Comparison of ENCODE assay signal across 10 cellular contexts in genomic region chr21:40169971-40170370, GRCh38.
"Had no signal": no experiment of that assay in that cellular context is flagged by ENCODE, and none has a peak within 500 bp of the region (broad histone marks: within the 10 kb centered on the region; RNA-seq: fewer than 3 reads in every experiment).

No MANE protein-coding gene starts in this region.

- H3K27ac ChIP-seq: GM23248, HL-60 had no signal

- H3K27ac Mint-ChIP-seq: HFFc6, IgD-negative memory B cell had no signal

- H3K4me3 ChIP-seq: GM23248, HAP-1 had no signal

- H3K27me3 Mint-ChIP-seq: IgD-negative memory B cell had no signal

- DNase-seq: GM23248, GOT3, H7, HFFc6, KBM-7 had no signal

- ATAC-seq: HCT116, HepG2 had no signal

- H3K9me3 ChIP-seq: HAP-1 had no signal

- H3K36me3 Mint-ChIP-seq: IgD-negative memory B cell had no signal

- H3K9ac ChIP-seq: GM23248 had no signal

- H3K36me3 ChIP-seq: HAP-1 had no signal

- H2AFZ ChIP-seq: GM23248 had no signal

- H3K4me3 Mint-ChIP-seq: HFFc6 had no signal

- H3K4me1 Mint-ChIP-seq: IgD-negative memory B cell had no signal

- H3K4me1 ChIP-seq: HAP-1 had no signal

- FAIRE-seq: HepG2 had no signal
